19 cellular contexts compared by ENCODE assay signal in genomic region chr7:116441534-116441933, GRCh38. TPM values are rescaled to one million over a fixed set of nuclear protein-coding genes. Genes with fewer than 3 reads are reported as not detected.
DNase-seq lines count a peak whose midpoint lies in the region; ATAC-seq, FAIRE-seq and TF ChIP-seq lines count a peak whose summit lies in the region.
"Had no signal": no experiment of that assay in that cellular context is flagged by ENCODE, and none has a peak within 500 bp of the region (broad histone marks: within the 10 kb centered on the region; RNA-seq: fewer than 3 reads in every experiment).

No MANE protein-coding gene starts in this region.

- H3K4me2 ChIP-seq in A549 (no peak overlapping the region), osteoblast (ENCODE audit: insufficient read depth, low read length) (no peak overlapping the region)
- H3K4me2 ChIP-seq: hepatocyte had no signal

- no peak for TF ChIP-seq EP300 in A549 (IDR thresholded peaks at IDR 0.05)
- TF ChIP-seq EP300 in Ishikawa (IDR thresholded peaks at IDR 0.05; ENCODE audit: borderline replicate concordance) = no peak

- no peaks in the 10 kb centered on the region for H4K20me1 ChIP-seq in osteoblast (ENCODE audit: insufficient read depth, low read length)

- WGBS in A549 (ENCODE audit: missing lambda C conversion rate) = 84% methylated on average over 4 of the region's 4 CpGs

- no peaks in the 10 kb centered on the region for H3K27me3 ChIP-seq in osteoblast (ENCODE audit: insufficient read depth, low read length)
- H3K27me3 ChIP-seq: hepatocyte, transverse colon had no signal

- no peaks in the 10 kb centered on the region for H3K79me2 ChIP-seq in osteoblast (ENCODE audit: insufficient read depth, low read length)
- H3K79me2 ChIP-seq: hepatocyte had no signal

- H3K9me3 Mint-ChIP-seq in endothelial cell (ENCODE audit: unreplicated experiment) = no peaks in the 10 kb centered on the region
- H3K9me3 Mint-ChIP-seq: activated naive CD8-positive, alpha-beta T cell treated with anti-CD3 and anti-CD28 coated beads, Interleukin-2, amount 50 U/mL, for 24 hours; activated T-cell treated with anti-CD3 and anti-CD28 coated beads, Interleukin-2, amount 50 U/mL, for 24 hours; dendritic cell treated with granulocyte-macrophage colony-stimulating factor and Interleukin-4, amounts not matched to agents 40 ng/mL and 50 ng/mL, for 4 days had no signal

- TF ChIP-seq POLR2A in A549 (IDR thresholded peaks at IDR 0.05; ENCODE audit: low read length) = no peak

- TF ChIP-seq RAD21 in A549 (conservative IDR thresholded peaks at IDR 0.05 in 1 of 2, IDR thresholded peaks at IDR 0.05 in 1 of 2) (no peak), Ishikawa (IDR thresholded peaks at IDR 0.05; ENCODE audit: low read depth) (no peak)

- H3K9me3 ChIP-seq in A549 (no peaks in the 10 kb centered on the region), osteoblast (ENCODE audit: low read depth, low read length) (no peaks in the 10 kb centered on the region)
- H3K9me3 ChIP-seq: transverse colon had no signal

- H3K4me1 ChIP-seq in A549 (peaks cover 57% of the 10 kb centered on the region), osteoblast (ENCODE audit: insufficient read depth, low read length) (peaks cover 36% of the 10 kb centered on the region)

- H3K4me3 ChIP-seq in A549 = no peak overlapping the region
- no peak overlapping the region for H3K4me3 ChIP-seq in osteoblast (ENCODE audit: insufficient read depth, low read length)
- H3K4me3 ChIP-seq: hepatocyte, transverse colon had no signal

- H3K4me3 Mint-ChIP-seq in endothelial cell (ENCODE audit: unreplicated experiment) = no peak overlapping the region
- H3K4me3 Mint-ChIP-seq: activated naive CD8-positive, alpha-beta T cell treated with anti-CD3 and anti-CD28 coated beads, Interleukin-2, amount 50 U/mL, for 24 hours; activated T-cell treated with anti-CD3 and anti-CD28 coated beads, Interleukin-2, amount 50 U/mL, for 24 hours; dendritic cell treated with granulocyte-macrophage colony-stimulating factor and Interleukin-4, amounts not matched to agents 40 ng/mL and 50 ng/mL, for 4 days; neural crest cell had no signal

- peak overlapping the region; percentile 5 for H3K27ac Mint-ChIP-seq in endothelial cell (ENCODE audit: unreplicated experiment)
- H3K27ac Mint-ChIP-seq: activated naive CD8-positive, alpha-beta T cell treated with anti-CD3 and anti-CD28 coated beads, Interleukin-2, amount 50 U/mL, for 24 hours; activated T-cell treated with anti-CD3 and anti-CD28 coated beads, Interleukin-2, amount 50 U/mL, for 24 hours; dendritic cell treated with granulocyte-macrophage colony-stimulating factor and Interleukin-4, amounts not matched to agents 40 ng/mL and 50 ng/mL, for 4 days had no signal

- POLR2A ChIA-PET in A549 (lab: Yijun Ruan, JAX) = no interaction called here

- no peak for DNase-seq in A549 (ENCODE audit: low read depth in 1 of 2, low spot score in 1 of 2)
- no peak for DNase-seq in endothelial cell (ENCODE audit: low spot score)
- DNase-seq in osteoblast (ENCODE audit: insufficient read length, low spot score, missing footprints) = no peak
- DNase-seq in islet precursor cell = no peak
- no peak for DNase-seq in stimulated activated CD4-positive, alpha-beta T cell treated with anti-CD3 and anti-CD28 coated beads, Interleukin-12 subunit alpha, Interleukin-12 subunit beta, amount 100 ng/mL, for 4 hours
- no peak for DNase-seq in stimulated activated CD4-positive, alpha-beta T cell treated with anti-CD3 and anti-CD28 coated beads, Interleukin-15, amount 100 ng/mL, for 24 hours
- DNase-seq: activated CD4-positive, alpha-beta T cell treated with anti-CD3 and anti-CD28 coated beads for 48 hours; activated naive CD8-positive, alpha-beta T cell treated with anti-CD3 and anti-CD28 coated beads, Interleukin-2, amount 50 U/mL, for 24 hours; activated T-cell treated with anti-CD3 and anti-CD28 coated beads, Interleukin-2, amount 50 U/mL, for 24 hours; NCI-H146; NCI-H524; RPMI8226; transverse colon had no signal

- peak overlapping the region; percentile 81 to 93 for H3K27ac ChIP-seq in A549
- peak overlapping the region; percentile 76 for H3K27ac ChIP-seq in osteoblast (ENCODE audit: low read depth, low read length)
- H3K27ac ChIP-seq: hepatocyte had no signal

- TF ChIP-seq CTCF in A549 (IDR thresholded peaks at IDR 0.05) (no peak), endothelial cell (IDR thresholded peaks at IDR 0.05; ENCODE audit: unreplicated experiment) (no peak), osteoblast (IDR thresholded peaks at IDR 0.05; ENCODE audit: extremely low read depth, low read depth, low read length) (no peak)

- peak overlapping the region; percentile 64 for H2AFZ ChIP-seq in osteoblast (ENCODE audit: low read length)
- H2AFZ ChIP-seq: hepatocyte had no signal

- H3K36me3 ChIP-seq in osteoblast (ENCODE audit: insufficient read depth, low read length) = no peaks in the 10 kb centered on the region
- H3K36me3 ChIP-seq: transverse colon had no signal

- ATAC-seq in A549 (no peak), GM21717 (IDR thresholded peaks at IDR 0.05; ENCODE audit: unreplicated experiment) (no peak)
- ATAC-seq: activated naive CD8-positive, alpha-beta T cell treated with anti-CD3 and anti-CD28 coated beads, Interleukin-2, amount 50 U/mL, for 24 hours had no signal

- peaks cover 4% of the 10 kb centered on the region for H3K27me3 Mint-ChIP-seq in endothelial cell (ENCODE audit: unreplicated experiment)
- H3K27me3 Mint-ChIP-seq: dendritic cell treated with granulocyte-macrophage colony-stimulating factor and Interleukin-4, amounts not matched to agents 40 ng/mL and 50 ng/mL, for 4 days had no signal

- no peaks in the 10 kb centered on the region for H3K36me3 Mint-ChIP-seq in endothelial cell (ENCODE audit: low read depth, unreplicated experiment)

- H3K4me1 Mint-ChIP-seq in endothelial cell (ENCODE audit: unreplicated experiment) = peaks cover 5% of the 10 kb centered on the region
- H3K4me1 Mint-ChIP-seq: activated naive CD8-positive, alpha-beta T cell treated with anti-CD3 and anti-CD28 coated beads, Interleukin-2, amount 50 U/mL, for 24 hours; neural crest cell had no signal

- CTCF ChIA-PET in A549 (lab: Yijun Ruan, JAX) = interaction anchor here (0.9 to 4.8 kb wide), 7 partner anchors 12 to 184 kb away, joined by 3 to 31 read pairs (median 3); no protein-coding TSS in a partner anchor

- no peak for FAIRE-seq in A549 (lab: Jason Lieb, UNC)

TF ChIP-seq in A549, 52 proteins besides CTCF, POLR2A, EP300 and RAD21 (continues in another document):
- TF ChIP-seq ESRRA (IDR thresholded peaks at IDR 0.05; ENCODE audit: borderline replicate concordance, low read length) = no peak
- TF ChIP-seq EHMT2 (IDR thresholded peaks at IDR 0.05; ENCODE audit: low read depth) = no peak
- TF ChIP-seq BHLHE40 (IDR thresholded peaks at IDR 0.05; ENCODE audit: low read depth, low read length) = no peak
- TF ChIP-seq TP53 (CRISPR knock-in tag; IDR thresholded peaks at IDR 0.05) = no peak
- no peak for TF ChIP-seq USF2 (IDR thresholded peaks at IDR 0.05)
- no peak for TF ChIP-seq KDM5A (IDR thresholded peaks at IDR 0.05)
- no peak for TF ChIP-seq ZC3H11A (IDR thresholded peaks at IDR 0.05)
- TF ChIP-seq MYC (IDR thresholded peaks at IDR 0.05; ENCODE audit: borderline replicate concordance, low read length) = no peak
- TF ChIP-seq HOXA7 (CRISPR knock-in tag; IDR thresholded peaks at IDR 0.05) = no peak
- no peak for TF ChIP-seq CEBPB (IDR thresholded peaks at IDR 0.05)
- TF ChIP-seq SREBF2 (IDR thresholded peaks at IDR 0.05) = no peak
- no peak for TF ChIP-seq JUNB (IDR thresholded peaks at IDR 0.05)
- TF ChIP-seq HOXB5 (CRISPR knock-in tag; IDR thresholded peaks at IDR 0.05) = no peak

TF ChIP-seq in Ishikawa, 13 proteins besides CTCF, POLR2A, EP300 and RAD21:
- TF ChIP-seq TCF12 (IDR thresholded peaks at IDR 0.05; ENCODE audit: low read depth) (no peak), TEAD4 (IDR thresholded peaks at IDR 0.05) (no peak), NFIC (IDR thresholded peaks at IDR 0.05) (no peak), MAX (IDR thresholded peaks at IDR 0.05) (0 out of 2 replicates have a peak, but pooled peaks have one; percentile 27), CREB1 (IDR thresholded peaks at IDR 0.05; ENCODE audit: low read depth) (no peak), TAF1 (IDR thresholded peaks at IDR 0.05; ENCODE audit: low read depth) (no peak), USF1 (IDR thresholded peaks at IDR 0.05) (no peak), CEBPB (IDR thresholded peaks at IDR 0.05) (no peak)

RNA-seq across cellular contexts. Expression of gene CAV2, which starts 58.0 kb away (rescaled TPM):
- polyA plus RNA-seq in A549 (2011; rRNA removed) = 257 and 296 TPM in 2 replicates
- polyA plus RNA-seq in A549 (2012; cell fraction: cytosol; rRNA removed) = 161 and 178 TPM in 2 replicates
- polyA plus RNA-seq in A549 (2012; cell fraction: nucleus; rRNA removed) = 64.3 and 90.5 TPM in 2 replicates
- polyA plus RNA-seq in A549 (2017; fragmentation: RNase III; extraction: RNeasy Plus Mini Kit Qiagen cat#74134 plus additional on column Dnase treatment) = 142 to 159 TPM (median 156 TPM) in 3 replicates
- polyA minus RNA-seq in A549 (2011; rRNA and poly(A)+ RNA removed) = 179 and 187 TPM in 2 replicates
- total RNA-seq in endothelial cell (ENCODE audit: unreplicated experiment) = 35.5 TPM
- total RNA-seq in osteoblast = 62.8 and 67.3 TPM in 2 replicates
- total RNA-seq: T-helper 2 cell treated with Interferon-gamma antibody and Interleukin-4, amounts not matched to agents 100 ng/mL and 5 ng/mL, for 36 hours had no signal
